Comparison of ENCODE assay signal across 22 cellular contexts in the genomic region with DNA sequence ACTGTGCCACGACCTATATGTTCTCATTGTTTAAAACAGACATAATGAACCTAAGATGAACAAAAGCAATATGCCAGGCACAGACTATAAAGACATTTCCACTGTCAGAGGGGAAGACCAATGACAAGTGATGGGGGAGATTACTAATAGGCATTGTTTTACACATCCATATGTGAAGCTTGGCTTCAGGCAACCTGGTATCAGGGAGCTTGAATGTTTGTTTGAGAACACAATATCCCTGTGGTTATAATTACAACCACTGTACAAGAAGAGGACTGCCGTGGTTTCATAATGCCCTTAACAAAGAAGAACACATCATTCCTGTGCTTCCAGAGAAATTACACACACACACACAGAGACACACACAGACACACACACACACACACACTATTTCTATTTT.
DNase-seq lines count a peak whose midpoint lies in the region; ATAC-seq and TF ChIP-seq lines count a peak whose summit lies in the region.
"Had no signal": no experiment of that assay in that cellular context is flagged by ENCODE, and none has a peak within 500 bp of the region (broad histone marks: within the 10 kb centered on the region; RNA-seq: fewer than 3 reads in every experiment).

No MANE protein-coding gene starts in this region.

- H3K27ac ChIP-seq in iPS-20b (ENCODE audit: low read length) (no peak overlapping the region), transverse colon (peak overlapping the region in 2 of 4 donors; percentile 51 to 57)
- H3K27ac ChIP-seq: neutrophil, spleen had no signal

- H3K9me3 Mint-ChIP-seq in chondrocyte (ENCODE audit: low read depth) (no peaks in the 10 kb centered on the region), type B pancreatic cell (no peaks in the 10 kb centered on the region)
- H3K9me3 Mint-ChIP-seq: immature natural killer cell had no signal

- H3K4me3 Mint-ChIP-seq in chondrocyte (ENCODE audit: unreplicated experiment), result no peak overlapping the region
- peak overlapping the region; percentile 30 for H3K4me3 Mint-ChIP-seq in type B pancreatic cell
- H3K4me3 Mint-ChIP-seq: immature natural killer cell had no signal

- H3K27ac Mint-ChIP-seq in chondrocyte (ENCODE audit: unreplicated experiment), result peak overlapping the region; percentile 42
- peak overlapping the region; percentile 60 for H3K27ac Mint-ChIP-seq in type B pancreatic cell

- H3K9me3 ChIP-seq in iPS-20b (ENCODE audit: insufficient read depth, low read depth, low read length) (no peaks in the 10 kb centered on the region), transverse colon (no peaks in the 10 kb centered on the region), mucosa of descending colon (no peaks in the 10 kb centered on the region)
- H3K9me3 ChIP-seq: Caco-2, neutrophil, spleen had no signal

- no peak overlapping the region for H3K4me3 ChIP-seq in iPS-20b (ENCODE audit: low read length)
- no peak overlapping the region for H3K4me3 ChIP-seq in transverse colon
- no peak overlapping the region for H3K4me3 ChIP-seq in mucosa of descending colon
- H3K4me3 ChIP-seq: spleen had no signal

- ATAC-seq in HG03095 (IDR thresholded peaks at IDR 0.05; ENCODE audit: unreplicated experiment) (no peak), mucosa of descending colon (no peak)
- ATAC-seq: left ventricle myocardium superior had no signal

- no peaks in the 10 kb centered on the region for H3K36me3 ChIP-seq in iPS-20b (ENCODE audit: insufficient read depth, low read depth, low read length)
- no peaks in the 10 kb centered on the region for H3K36me3 ChIP-seq in transverse colon
- H3K36me3 ChIP-seq in mucosa of descending colon (ENCODE audit: low read depth), result no peaks in the 10 kb centered on the region
- H3K36me3 ChIP-seq: neutrophil, spleen had no signal

- H3K9ac ChIP-seq in iPS-20b (ENCODE audit: low read depth, low read length), result 0 out of 2 replicates have a peak overlapping the region, but pooled peaks have one; percentile 45

- H3K27me3 ChIP-seq in iPS-20b (ENCODE audit: insufficient read depth, low read length) (no peaks in the 10 kb centered on the region), transverse colon (no peaks in the 10 kb centered on the region)
- H3K27me3 ChIP-seq: neutrophil, spleen had no signal

- intact Hi-C loops in transverse colon (cut with DNase I; ENCODE audit: low total_unique reads) (no loop called here), mucosa of descending colon (cut with DNase I, micrococcal nuclease) (no loop called here)

- H3K36me3 Mint-ChIP-seq in chondrocyte (ENCODE audit: low read depth) (no peaks in the 10 kb centered on the region), type B pancreatic cell (no peaks in the 10 kb centered on the region)
- H3K36me3 Mint-ChIP-seq: immature natural killer cell had no signal

- DNase-seq in NCI-H2171 treated with DMSO at 0.1 percent for 48 hours (lab: John Stamatoyannopoulos, UW), result peak; percentile 53
- DNase-seq in NCI-H2171 (lab: John Stamatoyannopoulos, UW), result no peak
- no peak for DNase-seq in chondrocyte (ENCODE audit: low spot score)
- no peak for DNase-seq in type B pancreatic cell (ENCODE audit: extremely low spot score, unreplicated experiment)
- DNase-seq in transverse colon, result no peak
- DNase-seq in mucosa of descending colon, result no peak
- DNase-seq: 8988T; activated CD8-positive, alpha-beta memory T cell treated with anti-CD3 and anti-CD28 coated beads, Interleukin-2, amount 50 U/mL, for 48 hours; Caco-2; caudate nucleus; EL; head of caudate nucleus; immature natural killer cell; left ventricle myocardium superior; MM.1S; NCI-H146; NCI-H345; spleen; T-helper 2 cell had no signal

- H3K27me3 Mint-ChIP-seq in chondrocyte (ENCODE audit: low read depth) (no peaks in the 10 kb centered on the region), type B pancreatic cell (no peaks in the 10 kb centered on the region)

- H3K4me1 ChIP-seq in iPS-20b (ENCODE audit: insufficient read depth, low read length), result peaks cover 40% of the 10 kb centered on the region
- H3K4me1 ChIP-seq in transverse colon, result no peaks in the 10 kb centered on the region
- no peaks in the 10 kb centered on the region for H3K4me1 ChIP-seq in mucosa of descending colon (ENCODE audit: low read depth)
- H3K4me1 ChIP-seq: Caco-2, spleen had no signal

- no peak for TF ChIP-seq EP300 in transverse colon (IDR thresholded peaks at IDR 0.05; ENCODE audit: low read depth)

- H3K4me1 Mint-ChIP-seq in chondrocyte (ENCODE audit: low read depth), result peaks cover 12% of the 10 kb centered on the region
- peaks cover 25% of the 10 kb centered on the region for H3K4me1 Mint-ChIP-seq in type B pancreatic cell (ENCODE audit: unreplicated experiment)
- H3K4me1 Mint-ChIP-seq: immature natural killer cell had no signal

- TF ChIP-seq CTCF in chondrocyte (IDR thresholded peaks at IDR 0.05) (no peak), type B pancreatic cell (conservative IDR thresholded peaks at IDR 0.05) (no peak), transverse colon (IDR thresholded peaks at IDR 0.05) (no peak), mucosa of descending colon (IDR thresholded peaks at IDR 0.05) (no peak)

- WGBS in transverse colon (ENCODE audit: low coverage in 1 of 2), 2 donors, result 66 to 73% methylated on average over 2 of the region's 2 CpGs

- in situ Hi-C loops in transverse colon (cut with MboI; ENCODE audit: low pct_ligation_motif_present in 1 of 4, low pct_unique_long_range_greater_than_20kb in 1 of 4, low sequenced_read_pairs in 3 of 4), result no loop called here

- no peak for TF ChIP-seq POLR2A in transverse colon (IDR thresholded peaks at IDR 0.05)
